In the genomic region with DNA sequence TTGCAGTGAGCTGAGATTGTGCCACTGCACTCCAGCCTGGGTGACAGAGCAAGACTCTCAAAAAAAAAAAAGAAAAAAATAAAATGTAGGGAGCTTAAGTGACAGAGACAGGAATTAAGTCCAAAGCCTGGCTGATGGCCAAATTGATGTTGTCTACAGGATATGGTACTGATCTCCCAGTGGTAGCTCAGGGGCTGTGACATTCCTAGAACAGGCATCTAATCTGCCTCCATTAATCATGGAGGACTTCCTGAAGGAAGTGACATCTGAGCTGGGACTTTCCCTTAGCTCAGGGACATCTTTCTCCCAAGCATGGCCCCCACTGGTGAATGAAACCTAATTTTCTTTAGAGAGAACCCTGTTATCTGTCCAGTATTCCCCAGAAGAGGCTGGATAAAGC, we compare ENCODE assay signal across 1 cellular context.
A peak's percentile ranks its signal among the peaks of the same experiment; 100 is the strongest.
TF ChIP-seq lines count a peak whose summit lies in the region.

No MANE protein-coding gene starts in this region.

TF ChIP-seq in K562, 482 proteins besides CTCF, POLR2A, EP300 and RAD21 (continues in another document):
- TF ChIP-seq TCF7 (IDR thresholded peaks at IDR 0.05; ENCODE audit: borderline replicate concordance), result no peak
- TF ChIP-seq MCM2 (IDR thresholded peaks at IDR 0.05; ENCODE audit: low read depth), result no peak
- no peak for TF ChIP-seq DMBX1 (CRISPR knock-in tag; IDR thresholded peaks at IDR 0.05; ENCODE audit: borderline replicate concordance)
- no peak for TF ChIP-seq ZZZ3 (IDR thresholded peaks at IDR 0.05)
- TF ChIP-seq, protein P1, sequence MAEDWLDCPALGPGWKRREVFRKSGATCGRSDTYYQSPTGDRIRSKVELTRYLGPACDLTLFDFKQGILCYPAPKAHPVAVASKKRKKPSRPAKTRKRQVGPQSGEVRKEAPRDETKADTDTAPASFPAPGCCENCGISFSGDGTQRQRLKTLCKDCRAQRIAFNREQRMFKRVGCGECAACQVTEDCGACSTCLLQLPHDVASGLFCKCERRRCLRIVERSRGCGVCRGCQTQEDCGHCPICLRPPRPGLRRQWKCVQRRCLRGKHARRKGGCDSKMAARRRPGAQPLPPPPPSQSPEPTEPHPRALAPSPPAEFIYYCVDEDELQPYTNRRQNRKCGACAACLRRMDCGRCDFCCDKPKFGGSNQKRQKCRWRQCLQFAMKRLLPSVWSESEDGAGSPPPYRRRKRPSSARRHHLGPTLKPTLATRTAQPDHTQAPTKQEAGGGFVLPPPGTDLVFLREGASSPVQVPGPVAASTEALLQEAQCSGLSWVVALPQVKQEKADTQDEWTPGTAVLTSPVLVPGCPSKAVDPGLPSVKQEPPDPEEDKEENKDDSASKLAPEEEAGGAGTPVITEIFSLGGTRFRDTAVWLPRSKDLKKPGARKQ (CRISPR knock-in tag; IDR thresholded peaks at IDR 0.05), result no peak
- TF ChIP-seq, protein P2, sequence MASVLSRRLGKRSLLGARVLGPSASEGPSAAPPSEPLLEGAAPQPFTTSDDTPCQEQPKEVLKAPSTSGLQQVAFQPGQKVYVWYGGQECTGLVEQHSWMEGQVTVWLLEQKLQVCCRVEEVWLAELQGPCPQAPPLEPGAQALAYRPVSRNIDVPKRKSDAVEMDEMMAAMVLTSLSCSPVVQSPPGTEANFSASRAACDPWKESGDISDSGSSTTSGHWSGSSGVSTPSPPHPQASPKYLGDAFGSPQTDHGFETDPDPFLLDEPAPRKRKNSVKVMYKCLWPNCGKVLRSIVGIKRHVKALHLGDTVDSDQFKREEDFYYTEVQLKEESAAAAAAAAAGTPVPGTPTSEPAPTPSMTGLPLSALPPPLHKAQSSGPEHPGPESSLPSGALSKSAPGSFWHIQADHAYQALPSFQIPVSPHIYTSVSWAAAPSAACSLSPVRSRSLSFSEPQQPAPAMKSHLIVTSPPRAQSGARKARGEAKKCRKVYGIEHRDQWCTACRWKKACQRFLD (CRISPR knock-in tag; IDR thresholded peaks at IDR 0.05), result no peak
- TF ChIP-seq, protein P3, sequence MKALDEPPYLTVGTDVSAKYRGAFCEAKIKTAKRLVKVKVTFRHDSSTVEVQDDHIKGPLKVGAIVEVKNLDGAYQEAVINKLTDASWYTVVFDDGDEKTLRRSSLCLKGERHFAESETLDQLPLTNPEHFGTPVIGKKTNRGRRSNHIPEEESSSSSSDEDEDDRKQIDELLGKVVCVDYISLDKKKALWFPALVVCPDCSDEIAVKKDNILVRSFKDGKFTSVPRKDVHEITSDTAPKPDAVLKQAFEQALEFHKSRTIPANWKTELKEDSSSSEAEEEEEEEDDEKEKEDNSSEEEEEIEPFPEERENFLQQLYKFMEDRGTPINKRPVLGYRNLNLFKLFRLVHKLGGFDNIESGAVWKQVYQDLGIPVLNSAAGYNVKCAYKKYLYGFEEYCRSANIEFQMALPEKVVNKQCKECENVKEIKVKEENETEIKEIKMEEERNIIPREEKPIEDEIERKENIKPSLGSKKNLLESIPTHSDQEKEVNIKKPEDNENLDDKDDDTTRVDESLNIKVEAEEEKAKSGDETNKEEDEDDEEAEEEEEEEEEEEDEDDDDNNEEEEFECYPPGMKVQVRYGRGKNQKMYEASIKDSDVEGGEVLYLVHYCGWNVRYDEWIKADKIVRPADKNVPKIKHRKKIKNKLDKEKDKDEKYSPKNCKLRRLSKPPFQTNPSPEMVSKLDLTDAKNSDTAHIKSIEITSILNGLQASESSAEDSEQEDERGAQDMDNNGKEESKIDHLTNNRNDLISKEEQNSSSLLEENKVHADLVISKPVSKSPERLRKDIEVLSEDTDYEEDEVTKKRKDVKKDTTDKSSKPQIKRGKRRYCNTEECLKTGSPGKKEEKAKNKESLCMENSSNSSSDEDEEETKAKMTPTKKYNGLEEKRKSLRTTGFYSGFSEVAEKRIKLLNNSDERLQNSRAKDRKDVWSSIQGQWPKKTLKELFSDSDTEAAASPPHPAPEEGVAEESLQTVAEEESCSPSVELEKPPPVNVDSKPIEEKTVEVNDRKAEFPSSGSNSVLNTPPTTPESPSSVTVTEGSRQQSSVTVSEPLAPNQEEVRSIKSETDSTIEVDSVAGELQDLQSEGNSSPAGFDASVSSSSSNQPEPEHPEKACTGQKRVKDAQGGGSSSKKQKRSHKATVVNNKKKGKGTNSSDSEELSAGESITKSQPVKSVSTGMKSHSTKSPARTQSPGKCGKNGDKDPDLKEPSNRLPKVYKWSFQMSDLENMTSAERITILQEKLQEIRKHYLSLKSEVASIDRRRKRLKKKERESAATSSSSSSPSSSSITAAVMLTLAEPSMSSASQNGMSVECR (CRISPR knock-in tag; IDR thresholded peaks at IDR 0.05), result no peak
- TF ChIP-seq EZH2 (IDR thresholded peaks at IDR 0.05; ENCODE audit: borderline replicate concordance, low read depth, low read length), result no peak
- peak; percentile 61; the same call in 1 of the 2 replicates for TF ChIP-seq BCOR (IDR thresholded peaks at IDR 0.05)
- no peak for TF ChIP-seq TEAD1 (CRISPR knock-in tag; IDR thresholded peaks at IDR 0.05)
- TF ChIP-seq E2F3 (CRISPR knock-in tag; IDR thresholded peaks at IDR 0.05), result no peak
- TF ChIP-seq, protein P4, sequence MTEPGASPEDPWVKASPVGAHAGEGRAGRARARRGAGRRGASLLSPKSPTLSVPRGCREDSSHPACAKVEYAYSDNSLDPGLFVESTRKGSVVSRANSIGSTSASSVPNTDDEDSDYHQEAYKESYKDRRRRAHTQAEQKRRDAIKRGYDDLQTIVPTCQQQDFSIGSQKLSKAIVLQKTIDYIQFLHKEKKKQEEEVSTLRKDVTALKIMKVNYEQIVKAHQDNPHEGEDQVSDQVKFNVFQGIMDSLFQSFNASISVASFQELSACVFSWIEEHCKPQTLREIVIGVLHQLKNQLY (CRISPR knock-in tag; conservative IDR thresholded peaks at IDR 0.05), result no peak
- no peak for TF ChIP-seq POLR2G (IDR thresholded peaks at IDR 0.05; ENCODE audit: low read depth, low read length)
- TF ChIP-seq NFIC (IDR thresholded peaks at IDR 0.05), result peak; percentile 50
- no peak for TF ChIP-seq NBN (IDR thresholded peaks at IDR 0.05; ENCODE audit: low read depth)
- no peak for TF ChIP-seq HDGF (IDR thresholded peaks at IDR 0.05)
- no peak for TF ChIP-seq MTA2 (IDR thresholded peaks at IDR 0.05; ENCODE audit: low read depth)
- no peak for TF ChIP-seq ZNF140 (CRISPR knock-in tag; IDR thresholded peaks at IDR 0.05)
- TF ChIP-seq, protein P5, sequence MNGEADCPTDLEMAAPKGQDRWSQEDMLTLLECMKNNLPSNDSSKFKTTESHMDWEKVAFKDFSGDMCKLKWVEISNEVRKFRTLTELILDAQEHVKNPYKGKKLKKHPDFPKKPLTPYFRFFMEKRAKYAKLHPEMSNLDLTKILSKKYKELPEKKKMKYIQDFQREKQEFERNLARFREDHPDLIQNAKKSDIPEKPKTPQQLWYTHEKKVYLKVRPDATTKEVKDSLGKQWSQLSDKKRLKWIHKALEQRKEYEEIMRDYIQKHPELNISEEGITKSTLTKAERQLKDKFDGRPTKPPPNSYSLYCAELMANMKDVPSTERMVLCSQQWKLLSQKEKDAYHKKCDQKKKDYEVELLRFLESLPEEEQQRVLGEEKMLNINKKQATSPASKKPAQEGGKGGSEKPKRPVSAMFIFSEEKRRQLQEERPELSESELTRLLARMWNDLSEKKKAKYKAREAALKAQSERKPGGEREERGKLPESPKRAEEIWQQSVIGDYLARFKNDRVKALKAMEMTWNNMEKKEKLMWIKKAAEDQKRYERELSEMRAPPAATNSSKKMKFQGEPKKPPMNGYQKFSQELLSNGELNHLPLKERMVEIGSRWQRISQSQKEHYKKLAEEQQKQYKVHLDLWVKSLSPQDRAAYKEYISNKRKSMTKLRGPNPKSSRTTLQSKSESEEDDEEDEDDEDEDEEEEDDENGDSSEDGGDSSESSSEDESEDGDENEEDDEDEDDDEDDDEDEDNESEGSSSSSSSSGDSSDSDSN (IDR thresholded peaks at IDR 0.05; ENCODE audit: borderline replicate concordance in 1 of 2, low read depth in 2 of 2, low read length in 2 of 2), result no peak
- no peak for TF ChIP-seq ZNF217 (CRISPR knock-in tag; IDR thresholded peaks at IDR 0.05)
- no peak for TF ChIP-seq FOXA3 (CRISPR knock-in tag; conservative IDR thresholded peaks at IDR 0.05 in 1 of 2, IDR thresholded peaks at IDR 0.05 in 1 of 2)
- no peak for TF ChIP-seq TCF7L2 (IDR thresholded peaks at IDR 0.05; ENCODE audit: low read depth, low read length)
- TF ChIP-seq NRF1 (conservative IDR thresholded peaks at IDR 0.05 in 1 of 2, IDR thresholded peaks at IDR 0.05 in 1 of 2), result no peak
- TF ChIP-seq TAF15 (IDR thresholded peaks at IDR 0.05; ENCODE audit: low read depth, low read length), result no peak
- TF ChIP-seq GATAD2B (IDR thresholded peaks at IDR 0.05; ENCODE audit: borderline replicate concordance), result no peak
- no peak for TF ChIP-seq SREBF1 (IDR thresholded peaks at IDR 0.05; ENCODE audit: borderline replicate concordance, low read depth, low read length)
- TF ChIP-seq, protein P6, sequence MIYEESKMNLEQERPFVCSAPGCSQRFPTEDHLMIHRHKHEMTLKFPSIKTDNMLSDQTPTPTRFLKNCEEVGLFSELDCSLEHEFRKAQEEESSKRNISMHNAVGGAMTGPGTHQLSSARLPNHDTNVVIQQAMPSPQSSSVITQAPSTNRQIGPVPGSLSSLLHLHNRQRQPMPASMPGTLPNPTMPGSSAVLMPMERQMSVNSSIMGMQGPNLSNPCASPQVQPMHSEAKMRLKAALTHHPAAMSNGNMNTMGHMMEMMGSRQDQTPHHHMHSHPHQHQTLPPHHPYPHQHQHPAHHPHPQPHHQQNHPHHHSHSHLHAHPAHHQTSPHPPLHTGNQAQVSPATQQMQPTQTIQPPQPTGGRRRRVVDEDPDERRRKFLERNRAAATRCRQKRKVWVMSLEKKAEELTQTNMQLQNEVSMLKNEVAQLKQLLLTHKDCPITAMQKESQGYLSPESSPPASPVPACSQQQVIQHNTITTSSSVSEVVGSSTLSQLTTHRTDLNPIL (CRISPR knock-in tag; IDR thresholded peaks at IDR 0.05), result no peak
- TF ChIP-seq SP2 (IDR thresholded peaks at IDR 0.05; ENCODE audit: extremely low read depth, low read depth, low read length, poor library complexity, severe bottlenecking), result no peak
- no peak for TF ChIP-seq XRCC3 (IDR thresholded peaks at IDR 0.05)
- TF ChIP-seq ETV1 (tag; conservative IDR thresholded peaks at IDR 0.05; ENCODE audit: low read depth), result peak; percentile 39; the same call in 1 of the 2 replicates
- no peak for TF ChIP-seq ZNF766 (CRISPR knock-in tag; conservative IDR thresholded peaks at IDR 0.05)
- TF ChIP-seq RNF2 (IDR thresholded peaks at IDR 0.05), result no peak
- TF ChIP-seq SETDB1 (IDR thresholded peaks at IDR 0.05; ENCODE audit: low read length), result no peak
- no peak for TF ChIP-seq CAMTA2 (CRISPR knock-in tag; conservative IDR thresholded peaks at IDR 0.05)
- TF ChIP-seq MEIS2 (IDR thresholded peaks at IDR 0.05; ENCODE audit: partially characterized antibody), result peak; percentile 42
- TF ChIP-seq, protein P7, sequence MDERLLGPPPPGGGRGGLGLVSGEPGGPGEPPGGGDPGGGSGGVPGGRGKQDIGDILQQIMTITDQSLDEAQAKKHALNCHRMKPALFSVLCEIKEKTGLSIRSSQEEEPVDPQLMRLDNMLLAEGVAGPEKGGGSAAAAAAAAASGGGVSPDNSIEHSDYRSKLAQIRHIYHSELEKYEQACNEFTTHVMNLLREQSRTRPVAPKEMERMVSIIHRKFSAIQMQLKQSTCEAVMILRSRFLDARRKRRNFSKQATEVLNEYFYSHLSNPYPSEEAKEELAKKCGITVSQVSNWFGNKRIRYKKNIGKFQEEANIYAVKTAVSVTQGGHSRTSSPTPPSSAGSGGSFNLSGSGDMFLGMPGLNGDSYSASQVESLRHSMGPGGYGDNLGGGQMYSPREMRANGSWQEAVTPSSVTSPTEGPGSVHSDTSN (CRISPR knock-in tag; IDR thresholded peaks at IDR 0.05; ENCODE audit: low read depth), result no peak
- TF ChIP-seq, protein P7 (tag; conservative IDR thresholded peaks at IDR 0.05; ENCODE audit: low read depth), result peak; percentile 58; the same call in 1 of the 2 replicates
- peak; percentile 24; the same call in 1 of the 2 replicates for TF ChIP-seq ADNP (tag; IDR thresholded peaks at IDR 0.05)
- TF ChIP-seq RCOR1 (IDR thresholded peaks at IDR 0.05; ENCODE audit: borderline replicate concordance in 1 of 2, low read depth in 2 of 2, low read length in 2 of 2), result 0 out of 4 replicates have a peak, but pooled peaks of 1 of the 2 experiments have one; percentile 6
- TF ChIP-seq, protein P8, sequence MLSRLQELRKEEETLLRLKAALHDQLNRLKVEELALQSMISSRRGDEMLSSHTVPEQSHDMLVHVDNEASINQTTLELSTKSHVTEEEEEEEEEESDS (CRISPR knock-in tag; IDR thresholded peaks at IDR 0.05), result no peak
- peak; percentile 81 for TF ChIP-seq ZNF436 (CRISPR knock-in tag; IDR thresholded peaks at IDR 0.05)
- TF ChIP-seq FOXJ2 (tag; IDR thresholded peaks at IDR 0.05), result no peak
- no peak for TF ChIP-seq DDX20 (tag; IDR thresholded peaks at IDR 0.05; ENCODE audit: low read depth)
- TF ChIP-seq NFE2L1 (tag; IDR thresholded peaks at IDR 0.05; ENCODE audit: borderline replicate concordance, low read depth), result no peak
- TF ChIP-seq ZNF212 (CRISPR knock-in tag; IDR thresholded peaks at IDR 0.05), result no peak
- TF ChIP-seq TBP (optimal IDR thresholded peaks at IDR 0.05; ENCODE audit: low read depth, low read length), result no peak
- TF ChIP-seq ZFP1 (CRISPR knock-in tag; IDR thresholded peaks at IDR 0.05), result no peak
- TF ChIP-seq, protein P9, sequence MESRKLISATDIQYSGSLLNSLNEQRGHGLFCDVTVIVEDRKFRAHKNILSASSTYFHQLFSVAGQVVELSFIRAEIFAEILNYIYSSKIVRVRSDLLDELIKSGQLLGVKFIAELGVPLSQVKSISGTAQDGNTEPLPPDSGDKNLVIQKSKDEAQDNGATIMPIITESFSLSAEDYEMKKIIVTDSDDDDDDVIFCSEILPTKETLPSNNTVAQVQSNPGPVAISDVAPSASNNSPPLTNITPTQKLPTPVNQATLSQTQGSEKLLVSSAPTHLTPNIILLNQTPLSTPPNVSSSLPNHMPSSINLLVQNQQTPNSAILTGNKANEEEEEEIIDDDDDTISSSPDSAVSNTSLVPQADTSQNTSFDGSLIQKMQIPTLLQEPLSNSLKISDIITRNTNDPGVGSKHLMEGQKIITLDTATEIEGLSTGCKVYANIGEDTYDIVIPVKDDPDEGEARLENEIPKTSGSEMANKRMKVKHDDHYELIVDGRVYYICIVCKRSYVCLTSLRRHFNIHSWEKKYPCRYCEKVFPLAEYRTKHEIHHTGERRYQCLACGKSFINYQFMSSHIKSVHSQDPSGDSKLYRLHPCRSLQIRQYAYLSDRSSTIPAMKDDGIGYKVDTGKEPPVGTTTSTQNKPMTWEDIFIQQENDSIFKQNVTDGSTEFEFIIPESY (CRISPR knock-in tag; IDR thresholded peaks at IDR 0.05), result no peak
- TF ChIP-seq, protein P10, sequence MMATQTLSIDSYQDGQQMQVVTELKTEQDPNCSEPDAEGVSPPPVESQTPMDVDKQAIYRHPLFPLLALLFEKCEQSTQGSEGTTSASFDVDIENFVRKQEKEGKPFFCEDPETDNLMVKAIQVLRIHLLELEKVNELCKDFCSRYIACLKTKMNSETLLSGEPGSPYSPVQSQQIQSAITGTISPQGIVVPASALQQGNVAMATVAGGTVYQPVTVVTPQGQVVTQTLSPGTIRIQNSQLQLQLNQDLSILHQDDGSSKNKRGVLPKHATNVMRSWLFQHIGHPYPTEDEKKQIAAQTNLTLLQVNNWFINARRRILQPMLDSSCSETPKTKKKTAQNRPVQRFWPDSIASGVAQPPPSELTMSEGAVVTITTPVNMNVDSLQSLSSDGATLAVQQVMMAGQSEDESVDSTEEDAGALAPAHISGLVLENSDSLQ (IDR thresholded peaks at IDR 0.05), result peak; percentile 21; the same call in 1 of the 2 replicates
